Comparison of ENCODE assay signal across 17 cellular contexts in genomic region chr7:148825338-148825737, GRCh38. TPM values are rescaled to one million over a fixed set of nuclear protein-coding genes. Genes with fewer than 3 reads are reported as not detected.
DNase-seq lines count a peak whose midpoint lies in the region; ATAC-seq and TF ChIP-seq lines count a peak whose summit lies in the region.
"Had no signal": no experiment of that assay in that cellular context is flagged by ENCODE, and none has a peak within 500 bp of the region (broad histone marks: within the 10 kb centered on the region; RNA-seq: fewer than 3 reads in every experiment).

No MANE protein-coding gene starts in this region.

- no peaks in the 10 kb centered on the region for H3K9me3 Mint-ChIP-seq in activated naive CD4-positive, alpha-beta T cell treated with anti-CD3 and anti-CD28 coated beads, Interleukin-2, amount 10 ng/mL, durations not matched to agents 7 days and 5 days
- no peaks in the 10 kb centered on the region for H3K9me3 Mint-ChIP-seq in nephron progenitor cell
- H3K9me3 Mint-ChIP-seq: CD8-positive, alpha-beta memory T cell; H9 had no signal

- TF ChIP-seq CTCF in HEK293 (tag by site-specific recombination; IDR thresholded peaks at IDR 0.05) (no peak), Panc1 (IDR thresholded peaks at IDR 0.05) (no peak), nephron progenitor cell (IDR thresholded peaks at IDR 0.05) (no peak), GM13976 (IDR thresholded peaks at IDR 0.05; ENCODE audit: borderline replicate concordance, control extremely low read depth, extremely low read depth, insufficient read depth, missing control alignments) (no peak)

- H3K36me3 Mint-ChIP-seq in activated naive CD4-positive, alpha-beta T cell treated with anti-CD3 and anti-CD28 coated beads, Interleukin-2, amount 10 ng/mL, durations not matched to agents 7 days and 5 days, result peaks cover 58% of the 10 kb centered on the region
- H3K36me3 Mint-ChIP-seq in nephron progenitor cell (ENCODE audit: low read depth), result peaks cover 51% of the 10 kb centered on the region

- H3K27ac ChIP-seq in HEK293 (ENCODE audit: extremely low read depth, low read depth, low read length) (no peak overlapping the region), Panc1 (ENCODE audit: low read length) (no peak overlapping the region)
- H3K27ac ChIP-seq: A549, BLaER1, HL-60 had no signal

- intact Hi-C loops in Panc1 (cut with micrococcal nuclease; ENCODE audit: unreplicated experiment), result no loop called here

- H3K4me3 ChIP-seq in HEK293 (ENCODE audit: low read depth, low read length), result no peak overlapping the region
- no peak overlapping the region for H3K4me3 ChIP-seq in Panc1 (ENCODE audit: low read depth in 2 of 2, low read length in 2 of 2)
- H3K4me3 ChIP-seq: A549, BLaER1, GM12878 had no signal

- TSS peak; percentile 14 for BruUV-seq in Panc1 (replicated peaks; lab: Mats Ljungman, UMichigan)

- no peak for ATAC-seq in Panc1
- ATAC-seq in GM18505 (IDR thresholded peaks at IDR 0.05; ENCODE audit: unreplicated experiment), result no peak
- ATAC-seq: A549, GM12878 had no signal

- peak overlapping the region; percentile 10 for H3K27ac Mint-ChIP-seq in activated naive CD4-positive, alpha-beta T cell treated with anti-CD3 and anti-CD28 coated beads, Interleukin-2, amount 10 ng/mL, durations not matched to agents 7 days and 5 days
- H3K27ac Mint-ChIP-seq in nephron progenitor cell, result peak overlapping the region; percentile 73
- H3K27ac Mint-ChIP-seq: CD8-positive, alpha-beta memory T cell had no signal

- H3K4me1 ChIP-seq in HEK293 (ENCODE audit: control insufficient read depth, insufficient read depth, low read length) (no peaks in the 10 kb centered on the region), Panc1 (ENCODE audit: control insufficient read depth, insufficient read depth, low read length) (no peaks in the 10 kb centered on the region)

- POLR2A ChIA-PET in HEK293 (lab: Yijun Ruan, JAX) (no interaction called here), Panc1 (lab: Charles Lee) (no interaction called here)

- no peaks in the 10 kb centered on the region for H3K27me3 Mint-ChIP-seq in activated naive CD4-positive, alpha-beta T cell treated with anti-CD3 and anti-CD28 coated beads, Interleukin-2, amount 10 ng/mL, durations not matched to agents 7 days and 5 days
- no peaks in the 10 kb centered on the region for H3K27me3 Mint-ChIP-seq in nephron progenitor cell (ENCODE audit: low read depth, poor library complexity)
- H3K27me3 Mint-ChIP-seq: CD8-positive, alpha-beta memory T cell had no signal

- no peak overlapping the region for H3K4me3 Mint-ChIP-seq in activated naive CD4-positive, alpha-beta T cell treated with anti-CD3 and anti-CD28 coated beads, Interleukin-2, amount 10 ng/mL, durations not matched to agents 7 days and 5 days
- H3K4me3 Mint-ChIP-seq in nephron progenitor cell, result no peak overlapping the region
- H3K4me3 Mint-ChIP-seq: CD8-positive, alpha-beta memory T cell; H9 had no signal

- DNase-seq in activated naive CD4-positive, alpha-beta T cell treated with anti-CD3 and anti-CD28 coated beads, Interleukin-2, amount 10 ng/mL, durations not matched to agents 7 days and 5 days, result no peak
- no peak for DNase-seq in activated naive CD4-positive, alpha-beta T cell treated with Interleukin-2 at 50 U/mL for 16 hours
- DNase-seq in Panc1 (ENCODE audit: low read depth, low spot score) (no peak), nephron progenitor cell (no peak), GM13976 (ENCODE audit: low spot score) (no peak)
- DNase-seq: Calu3; CD8-positive, alpha-beta memory T cell; DMS79; GOT3; H9; KBM-7 had no signal

- in situ Hi-C loops in Panc1 (cut with HindIII; ENCODE audit: low pct_unique_long_range_greater_than_20kb, low sequenced_read_pairs), result no loop called here
- in situ Hi-C loops in GM13976 (cut with MboI; ENCODE audit: low sequenced_read_pairs, unreplicated experiment), result no loop called here

- H3K27me3 ChIP-seq in Panc1 (ENCODE audit: control insufficient read depth, insufficient read depth, low read length), result no peaks in the 10 kb centered on the region
- H3K27me3 ChIP-seq: BLaER1 had no signal

- CTCF ChIA-PET in activated naive CD4-positive, alpha-beta T cell treated with anti-CD3 and anti-CD28 coated beads, Interleukin-2, amount 10 ng/mL, durations not matched to agents 7 days and 5 days (lab: Charles Lee), result no interaction called here
- CTCF ChIA-PET in HEK293 (lab: Yijun Ruan, JAX), result interaction anchor here (0.5 kb wide), 1 partner anchor 216 kb away, joined by 3 read pairs; no protein-coding TSS in a partner anchor
- CTCF ChIA-PET in Panc1 (lab: Charles Lee), result no interaction called here

- no peak for TF ChIP-seq POLR2A in GM18505 (IDR thresholded peaks at IDR 0.05; ENCODE audit: borderline replicate concordance, extremely low read depth, insufficient read depth, insufficient read length)

- peaks cover 13% of the 10 kb centered on the region for H3K4me1 Mint-ChIP-seq in activated naive CD4-positive, alpha-beta T cell treated with anti-CD3 and anti-CD28 coated beads, Interleukin-2, amount 10 ng/mL, durations not matched to agents 7 days and 5 days
- H3K4me1 Mint-ChIP-seq in nephron progenitor cell, result peaks cover 16% of the 10 kb centered on the region

- H3K9me3 ChIP-seq in HEK293 (ENCODE audit: control insufficient read depth, insufficient read depth, low read depth, low read length) (no peaks in the 10 kb centered on the region), Panc1 (ENCODE audit: control insufficient read depth, insufficient read depth, low read depth, low read length) (no peaks in the 10 kb centered on the region)
- H3K9me3 ChIP-seq: A549, BLaER1 had no signal

- peaks cover 0 to 41% of the 10 kb centered on the region in 2 experiments for H3K36me3 ChIP-seq in HEK293 (ENCODE audit: control insufficient read depth in 2 of 2, insufficient read depth in 1 of 2, low read length in 2 of 2)
- peaks cover 30% of the 10 kb centered on the region for H3K36me3 ChIP-seq in Panc1 (ENCODE audit: control insufficient read depth, insufficient read depth, low read length)

TF ChIP-seq in HEK293, 187 proteins besides CTCF, POLR2A, EP300 and RAD21:
- TF ChIP-seq ZNF785 (tag by site-specific recombination; IDR thresholded peaks at IDR 0.05), result no peak
- peak; percentile 77 for TF ChIP-seq FEZF1 (tag by site-specific recombination; IDR thresholded peaks at IDR 0.05)
- TF ChIP-seq PRDM6 (tag by site-specific recombination; IDR thresholded peaks at IDR 0.05), result peak; percentile 91
- peak; percentile 62; the same call in 1 of the 2 replicates for TF ChIP-seq ATF2 (tag by site-specific recombination; IDR thresholded peaks at IDR 0.05; ENCODE audit: low read depth)
- 0 out of 2 replicates have a peak, but pooled peaks have one; percentile 32 for TF ChIP-seq ZNF843 (tag by site-specific recombination; IDR thresholded peaks at IDR 0.05)
- peak; percentile 41; the same call in 1 of the 2 replicates for TF ChIP-seq OSR2 (tag by site-specific recombination; IDR thresholded peaks at IDR 0.05)
- no peak for TF ChIP-seq ZBTB21 (tag by site-specific recombination; IDR thresholded peaks at IDR 0.05)
- TF ChIP-seq ZNF580 (tag by site-specific recombination; IDR thresholded peaks at IDR 0.05), result 0 out of 2 replicates have a peak, but pooled peaks have one; percentile 47

RNA-seq across cellular contexts. Expression of gene EZH2, which starts 58.8 kb away (rescaled TPM):
- total RNA-seq in Panc1 (2021; ENCODE audit: unreplicated experiment), result 38.3 TPM
- polyA plus RNA-seq in Panc1 (2012; ENCODE audit: insufficient read length), result 14.6 TPM
